ENCODE assay signal across 1 cellular context in the genomic region with DNA sequence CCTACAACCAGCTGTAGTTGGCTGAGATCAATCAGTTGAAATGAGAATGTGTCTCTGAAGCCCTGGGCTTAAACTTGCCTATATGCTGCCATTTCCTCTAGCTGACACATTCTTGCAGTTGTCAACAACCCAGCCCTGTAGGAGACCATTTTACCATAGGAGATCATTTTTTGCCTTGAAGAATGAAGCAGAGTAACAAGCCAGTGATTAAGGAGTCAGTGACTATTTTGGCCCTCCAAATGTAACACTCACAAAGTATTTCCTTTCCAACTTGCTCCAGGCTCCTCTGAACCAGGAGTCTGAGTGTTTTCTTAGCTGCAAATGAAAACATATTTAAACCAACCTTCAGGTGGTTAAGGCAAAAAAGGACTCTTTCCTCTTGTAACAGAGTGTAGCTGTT.
TF ChIP-seq lines count a peak whose summit lies in the region.

No MANE protein-coding gene starts in this region.

TF ChIP-seq in IMR-90, 13 proteins besides CTCF, POLR2A, EP300 and RAD21 (continued from another document):
- no peak for TF ChIP-seq MXI1 (IDR thresholded peaks at IDR 0.05; ENCODE audit: borderline replicate concordance, low read depth, low read length)
- no peak for TF ChIP-seq BHLHE40 (IDR thresholded peaks at IDR 0.05; ENCODE audit: low read depth, low read length)
- no peak for TF ChIP-seq SMC3 (IDR thresholded peaks at IDR 0.05; ENCODE audit: low read depth, low read length)
